Comparison of ENCODE assay signal across 14 cellular contexts in the genomic region with DNA sequence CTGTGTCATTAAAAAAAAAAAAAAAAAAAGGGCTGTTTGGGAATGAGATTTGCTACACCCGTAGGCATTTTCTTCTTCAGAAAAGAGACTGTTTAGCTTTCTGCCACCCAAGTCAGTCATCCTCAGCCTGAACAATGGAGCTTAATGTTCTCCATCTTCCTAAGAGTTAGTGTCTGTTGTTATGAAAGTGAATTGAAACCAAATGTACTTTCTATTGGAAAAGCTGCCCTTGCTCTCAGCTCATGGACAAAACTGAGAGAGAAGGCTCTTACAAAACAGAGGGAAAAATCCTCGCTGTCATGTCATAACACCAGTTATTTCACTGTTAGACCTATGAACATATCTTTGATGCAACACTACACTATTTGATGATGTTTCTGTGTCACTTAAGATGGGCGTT.
DNase-seq lines count a peak whose midpoint lies in the region; ATAC-seq, FAIRE-seq and TF ChIP-seq lines count a peak whose summit lies in the region.
"Had no signal": no experiment of that assay in that cellular context is flagged by ENCODE, and none has a peak within 500 bp of the region (broad histone marks: within the 10 kb centered on the region; RNA-seq: fewer than 3 reads in every experiment).

No MANE protein-coding gene starts in this region.

- in situ Hi-C loops in GM23248 (cut with MboI): no loop called here
- in situ Hi-C loops in GM12878 (cut with MboI): no loop called here

- no peak overlapping the region for H3K18ac ChIP-seq in mesenchymal stem cell (ENCODE audit: low read depth in 1 of 2, low read length in 2 of 2)

- H3K4me1 ChIP-seq in GM23248 (ENCODE audit: insufficient read depth) (peaks cover 11% of the 10 kb centered on the region), GM12878 (ENCODE audit: control insufficient read depth, insufficient read depth, low read length) (peaks cover 62% of the 10 kb centered on the region), mesenchymal stem cell (ENCODE audit: control insufficient read depth, insufficient read depth, low read depth, low read length) (no peaks in the 10 kb centered on the region)

- TF ChIP-seq POLR2A in GM12878 (IDR thresholded peaks at IDR 0.05; ENCODE audit: low read depth, low read length) (no peak), erythroblast (IDR thresholded peaks at IDR 0.05; ENCODE audit: low read length) (no peak)

- no peak for ATAC-seq in GM12878
- ATAC-seq in HG02759 (IDR thresholded peaks at IDR 0.05; ENCODE audit: unreplicated experiment): no peak
- ATAC-seq: CD8-positive, alpha-beta T cell; HCT116 had no signal

- H3K9me2 ChIP-seq in GM23248 (ENCODE audit: insufficient read depth): no peaks in the 10 kb centered on the region

- no peaks in the 10 kb centered on the region for H3K36me3 ChIP-seq in GM23248 (ENCODE audit: low read depth)
- H3K36me3 ChIP-seq in GM12878 (ENCODE audit: control insufficient read depth in 2 of 2, insufficient read depth in 2 of 2, low read length in 1 of 2): no peaks in the 10 kb centered on the region
- no peaks in the 10 kb centered on the region for H3K36me3 ChIP-seq in mesenchymal stem cell (ENCODE audit: control insufficient read depth in 1 of 2, insufficient read depth in 2 of 2, low read depth in 1 of 2, low read length in 2 of 2)
- H3K36me3 ChIP-seq: WERI-Rb-1 had no signal

- no peak for TF ChIP-seq CTCF in GM12878 (IDR thresholded peaks at IDR 0.05 in 2 of 3, conservative IDR thresholded peaks at IDR 0.05 in 1 of 3; ENCODE audit: control insufficient read depth in 2 of 3, extremely low read depth in 1 of 3, insufficient read depth in 1 of 3, low read depth in 3 of 3, low read length in 3 of 3)

- SMC1A ChIA-PET in GM12878 (lab: Charles Lee; ENCODE audit: uncharacterized antibody, unreplicated experiment): interaction anchor here (1.0 to 7.9 kb wide), 25 partner anchors 9 to 510 kb away, joined by 3 to 321 read pairs (median 15); no protein-coding TSS in a partner anchor

- H2BK12ac ChIP-seq in mesenchymal stem cell (ENCODE audit: low read length in 2 of 2): no peak overlapping the region

- no peak for TF ChIP-seq EP300 in GM12878 (IDR thresholded peaks at IDR 0.05; ENCODE audit: borderline replicate concordance in 1 of 2, control insufficient read depth in 1 of 2, low read depth in 2 of 2, low read length in 2 of 2)

- H3K4me2 ChIP-seq in GM23248 (ENCODE audit: unreplicated experiment) (no peak overlapping the region), GM12878 (ENCODE audit: control insufficient read depth, insufficient read depth) (no peak overlapping the region), mesenchymal stem cell (ENCODE audit: low read length, poor library complexity, severe bottlenecking) (no peak overlapping the region)

- peak overlapping the region; percentile 19; the same call in 1 of the 2 replicates for H2AFZ ChIP-seq in GM23248
- H2AFZ ChIP-seq in GM12878 (ENCODE audit: control insufficient read depth, low read depth, low read length): peak overlapping the region; percentile 38
- H2AFZ ChIP-seq in mesenchymal stem cell (ENCODE audit: low read depth, low read length): no peak overlapping the region

- H3K4ac ChIP-seq in mesenchymal stem cell (ENCODE audit: low read depth in 1 of 2, low read length in 2 of 2): no peak overlapping the region

- no peak overlapping the region for H2AK5ac ChIP-seq in mesenchymal stem cell (ENCODE audit: low read length, severe bottlenecking)

- H4K20me1 ChIP-seq in GM23248 (ENCODE audit: insufficient read depth): no peaks in the 10 kb centered on the region
- no peaks in the 10 kb centered on the region for H4K20me1 ChIP-seq in GM12878 (ENCODE audit: control insufficient read depth, insufficient read depth)

- WGBS in GM23248 (ENCODE audit: low coverage in 1 of 2, low lambda C conversion rate in 2 of 2, missing lambda C conversion rate in 2 of 2), 2 experiments: 28 to 37% methylated on average over 3 of the region's 3 CpGs
- WGBS in GM12878 (ENCODE audit: insufficient coverage, insufficient replicate concordance, low lambda C conversion rate, missing lambda C conversion rate): 75% methylated on average over 3 of the region's 3 CpGs
- 100% methylated on average over 1 of the region's 3 CpGs for WGBS in mesenchymal stem cell

- H3K79me2 ChIP-seq in GM23248 (ENCODE audit: insufficient read depth) (no peaks in the 10 kb centered on the region), GM12878 (ENCODE audit: control insufficient read depth, insufficient read depth, low read length) (no peaks in the 10 kb centered on the region; the same call in 1 of the 2 replicates)

- H3K14ac ChIP-seq in mesenchymal stem cell (ENCODE audit: low read length in 2 of 2): no peak overlapping the region

- no peak overlapping the region for H2BK5ac ChIP-seq in mesenchymal stem cell (ENCODE audit: low read depth, low read length, poor library complexity, severe bottlenecking)

- no peak for TF ChIP-seq RAD21 in GM12878 (IDR thresholded peaks at IDR 0.05; ENCODE audit: insufficient read depth, low read depth, low read length)

- H4K91ac ChIP-seq in mesenchymal stem cell (ENCODE audit: low read length): no peak overlapping the region

- H2BK15ac ChIP-seq in mesenchymal stem cell (ENCODE audit: low read depth, poor library complexity, severe bottlenecking): no peak overlapping the region

- RAD21 ChIA-PET in GM12878 (lab: Charles Lee; ENCODE audit: unreplicated experiment): interaction anchor here (0.6 to 13.1 kb wide), 24 partner anchors 8 to 481 kb away, joined by 3 to 343 read pairs (median 6); no protein-coding TSS in a partner anchor

- H2BK120ac ChIP-seq in mesenchymal stem cell (ENCODE audit: low read depth, low read length): no peak overlapping the region

- BruUV-seq in GM12878 (replicated peaks; lab: Mats Ljungman, UMichigan): no TSS peak

- POLR2A ChIA-PET in GM12878 (lab: Charles Lee): interaction anchor here (0.6 to 7.8 kb wide), 21 partner anchors 9 to 506 kb away, joined by 3 to 141 read pairs (median 5); a partner anchor contains a TSS

- H3K27ac ChIP-seq in GM23248 (no peak overlapping the region), GM12878 (ENCODE audit: control insufficient read depth, insufficient read depth) (peak overlapping the region; percentile 59), mesenchymal stem cell (ENCODE audit: low read length, poor library complexity, severe bottlenecking) (no peak overlapping the region)
- H3K27ac ChIP-seq: WERI-Rb-1 had no signal

- no peaks in the 10 kb centered on the region for H3K27me3 ChIP-seq in GM23248 (replicated peaks; ENCODE audit: insufficient read depth)
- H3K27me3 ChIP-seq in GM12878 (replicated peaks in 1 of 2; ENCODE audit: control insufficient read depth in 2 of 2, insufficient read depth in 2 of 2, low read length in 1 of 2): no peaks in the 10 kb centered on the region
- H3K27me3 ChIP-seq in mesenchymal stem cell (ENCODE audit: control insufficient read depth in 1 of 2, insufficient read depth in 1 of 2, low read length in 2 of 2): no peaks in the 10 kb centered on the region

- CTCF ChIA-PET in GM12878 (lab: Yijun Ruan, JAX): interaction anchor here (0.8 to 5.7 kb wide), 11 partner anchors 14 to 99 kb away, joined by 3 to 73 read pairs (median 5); no protein-coding TSS in a partner anchor

- H3K4me3 ChIP-seq in GM23248: no peak overlapping the region
- H3K4me3 ChIP-seq in GM12878: no peak overlapping the region
- peak overlapping the region in 1 of 2 experiments; percentile 25 for H3K4me3 ChIP-seq in mesenchymal stem cell (ENCODE audit: insufficient read depth in 1 of 2, low read depth in 1 of 2, low read length in 2 of 2)

- H3F3A ChIP-seq in GM23248 (ENCODE audit: insufficient read depth): 0 out of 2 replicates have a peak, but pooled peaks cover 10% of the 10 kb centered on the region

- H4K8ac ChIP-seq in mesenchymal stem cell (ENCODE audit: low read length): no peak overlapping the region

- no peaks in the 10 kb centered on the region for H3K79me1 ChIP-seq in mesenchymal stem cell (replicated peaks; ENCODE audit: low read length, poor library complexity, severe bottlenecking)

- DNase-seq in GM23248 (peak; percentile 10), GM12878 (ENCODE audit: low read depth, low spot score) (no peak), mesenchymal stem cell (no peak), superior temporal gyrus (ENCODE audit: extremely low spot score) (peak; percentile 66), NCI-H1930 (lab: John Stamatoyannopoulos, UW) (no peak), erythroblast (lab: John Stamatoyannopoulos, UW) (no peak), COR-L47 (lab: John Stamatoyannopoulos, UW) (no peak)
- DNase-seq: activated T-cell treated with anti-CD3 and anti-CD28 coated beads, Interleukin-2, amount 50 U/mL, for 24 hours; CD8-positive, alpha-beta T cell; kidney glomerular epithelial cell; NCI-H2029 treated with DMSO at 0.1 percent for 48 hours; WERI-Rb-1 had no signal

- H3K9ac ChIP-seq in GM23248 (no peak overlapping the region), GM12878 (ENCODE audit: control insufficient read depth, insufficient read depth, low read length) (no peak overlapping the region), mesenchymal stem cell (ENCODE audit: low read length) (peak overlapping the region; percentile 15)

- H3K23ac ChIP-seq in mesenchymal stem cell (ENCODE audit: low read length in 2 of 2): no peak overlapping the region

- H3K9me3 ChIP-seq in GM23248 (ENCODE audit: low read depth) (no peaks in the 10 kb centered on the region), GM12878 (replicated peaks; ENCODE audit: control insufficient read depth, insufficient read depth, low read length) (no peaks in the 10 kb centered on the region), mesenchymal stem cell (ENCODE audit: control insufficient read depth, low read length) (no peaks in the 10 kb centered on the region)

- no peak for FAIRE-seq in GM12878 (lab: Jason Lieb, UNC)

- intact Hi-C loops in GM12878 (cut with micrococcal nuclease; ENCODE audit: unreplicated experiment): loop anchor here (5.0 kb wide), 1 partner anchor 41 kb away; no protein-coding TSS in a partner anchor

TF ChIP-seq in GM12878, 131 proteins besides CTCF, POLR2A, EP300 and RAD21:
- TF ChIP-seq HDAC2 (IDR thresholded peaks at IDR 0.05) (no peak), SMARCA5 (IDR thresholded peaks at IDR 0.05) (no peak), ZNF207 (IDR thresholded peaks at IDR 0.05; ENCODE audit: borderline replicate concordance) (no peak), RCOR1 (conservative IDR thresholded peaks at IDR 0.05; ENCODE audit: low read depth, low read length) (no peak)
- TF ChIP-seq, protein P1, sequence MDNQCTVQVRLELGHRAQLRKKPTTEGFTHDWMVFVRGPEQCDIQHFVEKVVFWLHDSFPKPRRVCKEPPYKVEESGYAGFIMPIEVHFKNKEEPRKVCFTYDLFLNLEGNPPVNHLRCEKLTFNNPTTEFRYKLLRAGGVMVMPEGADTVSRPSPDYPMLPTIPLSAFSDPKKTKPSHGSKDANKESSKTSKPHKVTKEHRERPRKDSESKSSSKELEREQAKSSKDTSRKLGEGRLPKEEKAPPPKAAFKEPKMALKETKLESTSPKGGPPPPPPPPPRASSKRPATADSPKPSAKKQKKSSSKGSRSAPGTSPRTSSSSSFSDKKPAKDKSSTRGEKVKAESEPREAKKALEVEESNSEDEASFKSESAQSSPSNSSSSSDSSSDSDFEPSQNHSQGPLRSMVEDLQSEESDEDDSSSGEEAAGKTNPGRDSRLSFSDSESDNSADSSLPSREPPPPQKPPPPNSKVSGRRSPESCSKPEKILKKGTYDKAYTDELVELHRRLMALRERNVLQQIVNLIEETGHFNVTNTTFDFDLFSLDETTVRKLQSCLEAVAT (IDR thresholded peaks at IDR 0.05): no peak

Comparison
In these comparisons a context has a peak if more than half of its experiments do, and no peak if none do; other contexts are left out.
1. DNase-seq: peak in GM23248 (single experiment) and superior temporal gyrus (single experiment); none in GM12878 (single experiment), mesenchymal stem cell (single experiment), NCI-H1930 (0 of 2), erythroblast (0 of 2) and COR-L47 (single experiment).